8 cellular contexts compared by ENCODE assay signal in genomic region chr1:24318988-24319863, GRCh38. TPM values are rescaled to one million over a fixed set of nuclear protein-coding genes. Genes with fewer than 3 reads are reported as not detected.
DNase-seq lines count a peak whose midpoint lies in the region; ATAC-seq, FAIRE-seq and TF ChIP-seq lines count a peak whose summit lies in the region.

Gene GRHL3 (plus strand): TSS chr1:24319357. CDS start chr1:24319552, 195 bp downstream.

- dilution Hi-C loops in IMR-90 (cut with HindIII; ENCODE audit: low sequenced_read_pairs, unreplicated experiment), result no loop called here

- H2AK5ac ChIP-seq in IMR-90 (ENCODE audit: low read depth, low read length), result no peak within 1 kb of the TSS

- no peak within 1 kb of the TSS for H3K4ac ChIP-seq in IMR-90 (ENCODE audit: low read depth, low read length)

- peaks cover 18% of the 10 kb centered on the region for H3K4me1 Mint-ChIP-seq in activated T-helper 17 cell treated with anti-CD3 and anti-CD28 coated beads, Interleukin-2, amount 50 U/mL, for 72 hours

- H2BK5ac ChIP-seq in IMR-90 (ENCODE audit: low read depth, low read length, poor library complexity, severe bottlenecking), result no peak within 1 kb of the TSS

- H2BK15ac ChIP-seq in IMR-90 (ENCODE audit: low read depth, low read length), result no peak within 1 kb of the TSS

- H3K27ac Mint-ChIP-seq in activated T-helper 17 cell treated with anti-CD3 and anti-CD28 coated beads, Interleukin-2, amount 50 U/mL, for 72 hours, result no peak within 1 kb of the TSS

- H3K4me2 ChIP-seq in IMR-90 (ENCODE audit: low read depth, low read length), result peak within 1 kb of the TSS; percentile 42

- H2BK120ac ChIP-seq in IMR-90 (ENCODE audit: low read depth, low read length), result no peak within 1 kb of the TSS

- no peak within 1 kb of the TSS for H2AK9ac ChIP-seq in IMR-90 (replicated peaks; ENCODE audit: low read depth, low read length, poor library complexity)

- no peak within 1 kb of the TSS for H4K8ac ChIP-seq in IMR-90 (ENCODE audit: low read depth in 2 of 2, low read length in 2 of 2)

- no peaks in the 10 kb centered on the region for H3K9me3 Mint-ChIP-seq in activated T-helper 17 cell treated with anti-CD3 and anti-CD28 coated beads, Interleukin-2, amount 50 U/mL, for 72 hours

- H3K27me3 ChIP-seq in IMR-90 (ENCODE audit: control insufficient read depth, insufficient read depth, low read length), result peaks cover 65% of the 10 kb centered on the region

- peak within 1 kb of the TSS; percentile 46 for H3K27ac ChIP-seq in 22Rv1
- no peak within 1 kb of the TSS for H3K27ac ChIP-seq in IMR-90 (ENCODE audit: insufficient read depth, low read length)
- no peak within 1 kb of the TSS for H3K27ac ChIP-seq in kidney (ENCODE audit: low read depth in 2 of 2, low read length in 2 of 2)

- DNase-seq in IMR-90, result no peak
- DNase-seq in kidney, result peak; percentile 81
- DNase-seq in GM10248 (ENCODE audit: extremely low spot score), result no peak
- DNase-seq in NCI-H524 treated with DMSO at 0.1 percent for 48 hours (lab: John Stamatoyannopoulos, UW), result no peak

- no peak within 1 kb of the TSS for H3K18ac ChIP-seq in IMR-90 (ENCODE audit: low read depth, low read length)

- POLR2A ChIA-PET in IMR-90 (lab: Charles Lee; ENCODE audit: unreplicated experiment) (no interaction called here), GM10248 (lab: Yijun Ruan, JAX) (no interaction called here)

- H3K36me3 Mint-ChIP-seq in activated T-helper 17 cell treated with anti-CD3 and anti-CD28 coated beads, Interleukin-2, amount 50 U/mL, for 72 hours (ENCODE audit: low read depth), result no peaks in the 10 kb centered on the region

- no peak for FAIRE-seq in kidney (lab: Jason Lieb, UNC)

- peak within 1 kb of the TSS; percentile 75 for H3K4me3 Mint-ChIP-seq in activated T-helper 17 cell treated with anti-CD3 and anti-CD28 coated beads, Interleukin-2, amount 50 U/mL, for 72 hours

- CTCF ChIA-PET in IMR-90 (lab: Yijun Ruan, JAX) (interaction anchor here (0.7 kb wide), 1 partner anchor 21 kb away, joined by 3 read pairs; no protein-coding TSS in a partner anchor), GM10248 (lab: Yijun Ruan, JAX) (interaction anchor here (2.3 to 5.3 kb wide), 2 partner anchors 72 to 119 kb away, joined by 7 to 30 read pairs; no protein-coding TSS in a partner anchor)

- H3K56ac ChIP-seq in IMR-90 (ENCODE audit: extremely low read depth, insufficient read depth, low read length), result peak within 1 kb of the TSS; percentile 22; the same call in 1 of the 2 replicates

- intact Hi-C loops in IMR-90 (cut with micrococcal nuclease) (no loop called here), kidney (cut with DNase I) (no loop called here)

- H3K4me3 ChIP-seq in IMR-90 (ENCODE audit: insufficient read depth, low read depth, low read length) (no peak within 1 kb of the TSS), kidney (ENCODE audit: low read length in 2 of 2) (peak within 1 kb of the TSS; percentile 53 to 59)

- H3K9me3 ChIP-seq in IMR-90 (ENCODE audit: control insufficient read depth, insufficient read depth, low read length), result no peaks in the 10 kb centered on the region
- H3K9me3 ChIP-seq in kidney (ENCODE audit: control insufficient read depth in 1 of 2, low read length in 2 of 2), result no peaks in the 10 kb centered on the region

- WGBS in IMR-90 (ENCODE audit: extremely low coverage in 2 of 2, insufficient read length in 1 of 2), 2 experiments, result 18% methylated on average over 9 of the region's 22 CpGs; no CpG with 5 or more reads in 1 of the 2 experiments

- H4K20me1 ChIP-seq in IMR-90 (ENCODE audit: insufficient read depth, low read length), result no peaks in the 10 kb centered on the region

- TF ChIP-seq RAD21 in IMR-90 (IDR thresholded peaks at IDR 0.05; ENCODE audit: low read length), result no peak

- in situ Hi-C loops in IMR-90 (cut with MboI; ENCODE audit: low sequenced_read_pairs), result no loop called here

- no peaks in the 10 kb centered on the region for H3K36me3 ChIP-seq in IMR-90 (ENCODE audit: control insufficient read depth, insufficient read depth, low read length)
- no peaks in the 10 kb centered on the region for H3K36me3 ChIP-seq in kidney (ENCODE audit: control insufficient read depth in 1 of 2, insufficient read depth in 2 of 2, low read length in 2 of 2)

- TF ChIP-seq CTCF in 22Rv1 (IDR thresholded peaks at IDR 0.05), result no peak
- no peak for TF ChIP-seq CTCF in IMR-90 (conservative IDR thresholded peaks at IDR 0.05; ENCODE audit: low read depth, low read length)
- TF ChIP-seq CTCF in kidney (IDR thresholded peaks at IDR 0.05; ENCODE audit: borderline replicate concordance, extremely low read depth, insufficient read depth), result no peak
- no peak for TF ChIP-seq CTCF in GM10248 (IDR thresholded peaks at IDR 0.05; ENCODE audit: control extremely low read depth, extremely low read depth, low read depth, missing control alignments)

- H3K79me1 ChIP-seq in IMR-90 (ENCODE audit: low read depth in 1 of 2, low read length in 2 of 2), result no peaks in the 10 kb centered on the region

- no TSS peak for BruUV-seq in IMR-90 (replicated peaks; lab: Mats Ljungman, UMichigan)

- peak within 1 kb of the TSS; percentile 28; the same call in 1 of the 2 replicates for H3K23ac ChIP-seq in IMR-90 (ENCODE audit: low read depth, low read length)

- H2BK20ac ChIP-seq in IMR-90 (ENCODE audit: low read depth, low read length), result no peak within 1 kb of the TSS

- H4K5ac ChIP-seq in IMR-90 (ENCODE audit: low read depth, low read length), result no peak within 1 kb of the TSS

- no peak for TF ChIP-seq POLR2A in IMR-90 (IDR thresholded peaks at IDR 0.05; ENCODE audit: low read depth, low read length)

- H3K9ac ChIP-seq in IMR-90 (ENCODE audit: low read depth, low read length) (no peak within 1 kb of the TSS), kidney (ENCODE audit: low read length in 2 of 2) (peak within 1 kb of the TSS in 1 of 2 donors; percentile 38)

- no peak within 1 kb of the TSS for H4K91ac ChIP-seq in IMR-90 (ENCODE audit: insufficient read depth, low read depth, low read length)

- no peak within 1 kb of the TSS for H3K14ac ChIP-seq in IMR-90 (replicated peaks; ENCODE audit: low read depth, low read length)

- peak within 1 kb of the TSS; percentile 4 for H2AFZ ChIP-seq in IMR-90 (replicated peaks; ENCODE audit: low read length, poor library complexity)

- H3K4me1 ChIP-seq in IMR-90 (ENCODE audit: control insufficient read depth, insufficient read depth, low read length) (peaks cover 10% of the 10 kb centered on the region), kidney (ENCODE audit: control insufficient read depth in 1 of 2, insufficient read depth in 1 of 2, low read depth in 1 of 2, low read length in 2 of 2) (peaks cover 0 to 7% of the 10 kb centered on the region in 2 donors)

- no peaks in the 10 kb centered on the region; the same call in 1 of the 2 replicates for H3K9me1 ChIP-seq in IMR-90 (ENCODE audit: insufficient read depth, low read length)

- ATAC-seq in IMR-90 (ENCODE audit: low read depth) (no peak), HG03196 (IDR thresholded peaks at IDR 0.05; ENCODE audit: unreplicated experiment) (no peak), HG02938 (IDR thresholded peaks at IDR 0.05; ENCODE audit: unreplicated experiment) (no peak)
- no peak for ATAC-seq in activated T-helper 17 cell treated with anti-CD3 and anti-CD28 coated beads, Interleukin-2, amount 50 U/mL, for 72 hours (replicated peaks)

- H3K27me3 Mint-ChIP-seq in activated T-helper 17 cell treated with anti-CD3 and anti-CD28 coated beads, Interleukin-2, amount 50 U/mL, for 72 hours, result peaks cover 47% of the 10 kb centered on the region

TF ChIP-seq in IMR-90, 13 proteins besides CTCF, POLR2A, EP300 and RAD21:
- TF ChIP-seq MXI1 (IDR thresholded peaks at IDR 0.05; ENCODE audit: borderline replicate concordance, low read depth, low read length) (no peak), MAZ (IDR thresholded peaks at IDR 0.05; ENCODE audit: borderline replicate concordance, low read depth, low read length) (no peak), CEBPB (IDR thresholded peaks at IDR 0.05; ENCODE audit: low read depth, low read length) (no peak), NFE2L2 (IDR thresholded peaks at IDR 0.05; ENCODE audit: low read depth, low read length) (no peak), BHLHE40 (IDR thresholded peaks at IDR 0.05; ENCODE audit: low read depth, low read length) (no peak), CHD1 (IDR thresholded peaks at IDR 0.05; ENCODE audit: low read depth, low read length) (no peak), SMC3 (IDR thresholded peaks at IDR 0.05; ENCODE audit: low read depth, low read length) (no peak), RFX5 (IDR thresholded peaks at IDR 0.05; ENCODE audit: low read depth, low read length) (no peak), FOS (IDR thresholded peaks at IDR 0.05; ENCODE audit: low read depth, low read length) (no peak), MAFK (IDR thresholded peaks at IDR 0.05; ENCODE audit: low read depth, low read length) (no peak), RCOR1 (IDR thresholded peaks at IDR 0.05; ENCODE audit: insufficient replicate concordance, low read length) (no peak)
- TF ChIP-seq, protein P1, sequence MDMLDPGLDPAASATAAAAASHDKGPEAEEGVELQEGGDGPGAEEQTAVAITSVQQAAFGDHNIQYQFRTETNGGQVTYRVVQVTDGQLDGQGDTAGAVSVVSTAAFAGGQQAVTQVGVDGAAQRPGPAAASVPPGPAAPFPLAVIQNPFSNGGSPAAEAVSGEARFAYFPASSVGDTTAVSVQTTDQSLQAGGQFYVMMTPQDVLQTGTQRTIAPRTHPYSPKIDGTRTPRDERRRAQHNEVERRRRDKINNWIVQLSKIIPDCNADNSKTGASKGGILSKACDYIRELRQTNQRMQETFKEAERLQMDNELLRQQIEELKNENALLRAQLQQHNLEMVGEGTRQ (IDR thresholded peaks at IDR 0.05; ENCODE audit: low read depth, low read length), result no peak
- TF ChIP-seq, protein P2, sequence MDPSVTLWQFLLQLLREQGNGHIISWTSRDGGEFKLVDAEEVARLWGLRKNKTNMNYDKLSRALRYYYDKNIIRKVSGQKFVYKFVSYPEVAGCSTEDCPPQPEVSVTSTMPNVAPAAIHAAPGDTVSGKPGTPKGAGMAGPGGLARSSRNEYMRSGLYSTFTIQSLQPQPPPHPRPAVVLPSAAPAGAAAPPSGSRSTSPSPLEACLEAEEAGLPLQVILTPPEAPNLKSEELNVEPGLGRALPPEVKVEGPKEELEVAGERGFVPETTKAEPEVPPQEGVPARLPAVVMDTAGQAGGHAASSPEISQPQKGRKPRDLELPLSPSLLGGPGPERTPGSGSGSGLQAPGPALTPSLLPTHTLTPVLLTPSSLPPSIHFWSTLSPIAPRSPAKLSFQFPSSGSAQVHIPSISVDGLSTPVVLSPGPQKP (IDR thresholded peaks at IDR 0.05; ENCODE audit: borderline replicate concordance, low read depth, low read length), result no peak

RNA-seq across cellular contexts. Expression of gene GRHL3, which starts in this region (rescaled TPM):
- total RNA-seq in IMR-90 (2012; rRNA removed) (not detected in 2 replicates), kidney (1.7 TPM)
- polyA plus RNA-seq in IMR-90 (2012; rRNA removed) (not detected in 2 replicates), kidney (ENCODE audit: insufficient read depth, low read depth, low replicate concordance) (0.32 TPM)
- 0.01 TPM in 1 of 2 replicates, not detected in the other for polyA plus RNA-seq in IMR-90 (2012; cell fraction: cytosol; rRNA removed)
- not detected in 2 replicates for polyA plus RNA-seq in IMR-90 (2012; cell fraction: nucleus; rRNA removed; ENCODE audit: low replicate concordance)
- not detected for total RNA-seq in activated T-helper 17 cell treated with anti-CD3 and anti-CD28 coated beads, Interleukin-2, amount 50 U/mL, for 72 hours
